In genomic region chr7:3922175-3922635, GRCh38 we compare ENCODE assay signal across 8 cellular contexts.
DNase-seq lines count a peak whose midpoint lies in the region; ATAC-seq and TF ChIP-seq lines count a peak whose summit lies in the region.

No MANE protein-coding gene starts in this region.

- intact Hi-C loops in PC-3 (cut with micrococcal nuclease) = loop anchor here (1.0 kb wide), 1 partner anchor 557 kb away; no protein-coding TSS in a partner anchor
- intact Hi-C loops in uterus (cut with DNase I; ENCODE audit: low total_unique reads) = no loop called here

- POLR2A ChIA-PET in PC-3 (lab: Charles Lee; ENCODE audit: unreplicated experiment) = no interaction called here

- H3K9me3 ChIP-seq in PC-3 (ENCODE audit: low read length) = no peaks in the 10 kb centered on the region
- no peaks in the 10 kb centered on the region for H3K9me3 ChIP-seq in osteoblast (ENCODE audit: low read depth, low read length)
- no peaks in the 10 kb centered on the region for H3K9me3 ChIP-seq in uterus

- peak; percentile 51 for TF ChIP-seq CTCF in PC-3 (conservative IDR thresholded peaks at IDR 0.05; ENCODE audit: low read depth, low read length)
- peak; percentile 14 for TF ChIP-seq CTCF in osteoblast (IDR thresholded peaks at IDR 0.05; ENCODE audit: extremely low read depth, low read depth, low read length)
- TF ChIP-seq CTCF in uterus (IDR thresholded peaks at IDR 0.05) = no peak

- H3F3A ChIP-seq in PC-3 (ENCODE audit: low read length, unreplicated experiment) = no peaks in the 10 kb centered on the region

- H3K27me3 ChIP-seq in PC-3 (ENCODE audit: low read length) (no peaks in the 10 kb centered on the region), osteoblast (ENCODE audit: insufficient read depth, low read length) (no peaks in the 10 kb centered on the region), uterus (no peaks in the 10 kb centered on the region)

- no peak for TF ChIP-seq POLR2A in uterus (IDR thresholded peaks at IDR 0.05)

- no peaks in the 10 kb centered on the region for H3K9me2 ChIP-seq in PC-3 (replicated peaks; ENCODE audit: low read length)

- DNase-seq in H4 (ENCODE audit: low spot score) (peak; percentile 100), PC-3 (peak; percentile 85), fibroblast of peridontal ligament (ENCODE audit: extremely low read depth) (peak; percentile 27), osteoblast (ENCODE audit: insufficient read length, low spot score, missing footprints) (peak; percentile 81), uterus (no peak), NCI-H2107 treated with DMSO at 0.1 percent for 48 hours (lab: John Stamatoyannopoulos, UW; ENCODE audit: unreplicated experiment) (no peak), hippocampal formation (lab: John Stamatoyannopoulos, UW) (no peak)

- peak overlapping the region; percentile 51 for H2AFZ ChIP-seq in PC-3 (ENCODE audit: low read length)
- H2AFZ ChIP-seq in osteoblast (ENCODE audit: low read length) = peak overlapping the region; percentile 71

- H3K4me3 ChIP-seq in PC-3 (ENCODE audit: low read length) (no peak overlapping the region), osteoblast (ENCODE audit: insufficient read depth, low read length) (no peak overlapping the region), uterus (no peak overlapping the region)

- ATAC-seq in PC-3 (peak; percentile 98), HG03095 (IDR thresholded peaks at IDR 0.05; ENCODE audit: unreplicated experiment) (no peak)

- CTCF ChIA-PET in PC-3 (lab: Charles Lee) = interaction anchor here (0.6 to 0.8 kb wide), 5 partner anchors 34 to 557 kb away, joined by 3 read pairs; no protein-coding TSS in a partner anchor

- peak overlapping the region; percentile 37; the same call in 1 of the 2 replicates for H3K9ac ChIP-seq in PC-3 (ENCODE audit: low read length)

- BruUV-seq in PC-3 (replicated peaks; lab: Mats Ljungman, UMichigan) = no TSS peak

- peak overlapping the region; percentile 17 for H3K4me2 ChIP-seq in PC-3 (ENCODE audit: low read length)
- H3K4me2 ChIP-seq in osteoblast (ENCODE audit: insufficient read depth, low read length) = peak overlapping the region; percentile 46

- H4K20me1 ChIP-seq in PC-3 (ENCODE audit: low read length) = no peaks in the 10 kb centered on the region
- no peaks in the 10 kb centered on the region for H4K20me1 ChIP-seq in osteoblast (ENCODE audit: insufficient read depth, low read length)

- H3K27ac ChIP-seq in PC-3 (ENCODE audit: low read length) (peak overlapping the region; percentile 40), osteoblast (ENCODE audit: low read depth, low read length) (peak overlapping the region; percentile 28), uterus (no peak overlapping the region)

- H3K36me3 ChIP-seq in PC-3 (ENCODE audit: low read depth, low read length) = no peaks in the 10 kb centered on the region
- no peaks in the 10 kb centered on the region for H3K36me3 ChIP-seq in osteoblast (ENCODE audit: insufficient read depth, low read length)
- no peaks in the 10 kb centered on the region for H3K36me3 ChIP-seq in uterus

- H3K79me2 ChIP-seq in PC-3 (ENCODE audit: low read length) = no peaks in the 10 kb centered on the region
- H3K79me2 ChIP-seq in osteoblast (ENCODE audit: insufficient read depth, low read length) = no peaks in the 10 kb centered on the region

- peaks cover 13% of the 10 kb centered on the region for H3K4me1 ChIP-seq in PC-3 (ENCODE audit: insufficient read depth, low read length)
- H3K4me1 ChIP-seq in osteoblast (ENCODE audit: insufficient read depth, low read length) = no peaks in the 10 kb centered on the region
- H3K4me1 ChIP-seq in uterus = no peaks in the 10 kb centered on the region

Comparison
In these comparisons a context has a peak if more than half of its experiments do, and no peak if none do; other contexts are left out.
1. DNase-seq: peak in H4 (single experiment), PC-3 (single experiment), fibroblast of peridontal ligament (single experiment) and osteoblast (single experiment); none in uterus (0 of 2), NCI-H2107 treated with DMSO at 0.1 percent for 48 hours (single experiment) and hippocampal formation (0 of 2).
2. H3K27ac ChIP-seq: peak in PC-3 (single experiment) and osteoblast (single experiment); none in uterus (0 of 2).
3. CTCF ChIP-seq: peak in PC-3 (single experiment) and osteoblast (single experiment); none in uterus (0 of 4).